Comparison of ENCODE assay signal across 31 cellular contexts in the genomic region with DNA sequence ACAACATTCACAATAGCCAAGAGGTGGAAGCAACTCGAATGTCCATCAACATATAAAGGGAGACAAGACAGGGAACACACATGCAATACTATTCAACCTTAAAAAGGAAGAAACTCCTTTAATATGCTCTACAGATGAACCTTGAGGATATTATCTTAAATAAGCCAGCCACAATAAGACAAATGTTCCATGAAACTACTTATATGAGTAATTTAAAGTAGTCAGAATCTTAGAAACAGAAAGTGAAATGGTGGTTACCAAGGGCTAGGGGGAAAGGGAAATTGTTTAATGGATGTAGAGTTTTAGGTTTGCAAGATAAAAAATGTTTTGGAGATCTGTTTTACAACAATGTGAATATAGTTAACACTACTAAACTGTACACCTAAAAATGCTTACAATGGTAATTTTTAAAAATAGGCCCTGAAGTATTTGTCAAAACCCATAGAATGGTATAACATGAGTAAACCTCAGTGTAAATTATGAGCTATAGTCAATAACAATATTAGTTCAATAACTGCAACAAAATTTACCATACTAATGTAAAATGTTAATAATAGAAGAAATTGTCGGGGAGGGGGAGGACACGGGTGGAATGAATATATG.
"Had no signal": no experiment of that assay in that cellular context is flagged by ENCODE, and none has a peak within 500 bp of the region (broad histone marks: within the 10 kb centered on the region; RNA-seq: fewer than 3 reads in every experiment).

No MANE protein-coding gene starts in this region.

- H3K4me1 Mint-ChIP-seq: activated B cell treated with CpG ODN at 0.5 μM for 24 hours, brain had no signal

- H3K27me3 Mint-ChIP-seq: activated B cell treated with CpG ODN at 0.5 μM for 24 hours; activated CD4-positive, alpha-beta memory T cell treated with anti-CD3 and anti-CD28 coated beads for 36 hours; activated naive CD4-positive, alpha-beta T cell treated with anti-CD3 and anti-CD28 coated beads, Interleukin-2, amount 10 ng/mL, durations not matched to agents 7 days and 5 days; natural killer cell treated with Interleukin-12 subunit alpha and Interleukin-12 subunit beta and Interleukin-15 and Interleukin-18, amount 100 ng/mL, for 72 hours had no signal

- ATAC-seq: heart right ventricle; left lobe of liver; lower lobe of right lung; natural killer cell treated with Interleukin-12 subunit alpha and Interleukin-12 subunit beta and Interleukin-15 and Interleukin-18, amount 100 ng/mL, for 72 hours had no signal

- H3K27ac ChIP-seq: ascending aorta, cardiac muscle cell, colonic mucosa, epithelial cell of prostate, esophagus squamous epithelium, heart right ventricle, lower lobe of right lung, right atrium auricular region, testis, transverse colon had no signal

- H3K27ac Mint-ChIP-seq: activated B cell treated with CpG ODN at 0.5 μM for 24 hours; activated CD4-positive, alpha-beta memory T cell treated with anti-CD3 and anti-CD28 coated beads for 36 hours; activated naive CD4-positive, alpha-beta T cell treated with anti-CD3 and anti-CD28 coated beads, Interleukin-2, amount 10 ng/mL, durations not matched to agents 7 days and 5 days; activated naive CD8-positive, alpha-beta T cell treated with anti-CD3 and anti-CD28 coated beads, Interleukin-2, amount 10 ng/mL, durations not matched to agents 7 days and 5 days; activated T-helper 1 cell treated with anti-CD3 and anti-CD28 coated beads, Interleukin-12 subunit alpha, Interleukin-12 subunit beta, Interleukin-2, Interleukin-4 antibody, amounts not matched to agents 30 ng/mL and 10 ng/mL and 1 ng/mL, durations not matched to agents 14 hours and 24 hours and 36 hours; brain; natural killer cell treated with Interleukin-12 subunit alpha and Interleukin-12 subunit beta and Interleukin-15 and Interleukin-18, amount 100 ng/mL, for 72 hours; T-helper 2 cell treated with Interferon-gamma antibody and Interleukin-4, amounts not matched to agents 5 μg/mL and 100 μg/mL, for 36 hours had no signal

- FAIRE-seq: endometrium, urothelium cell line had no signal

- H3K27me3 ChIP-seq: ascending aorta, cardiac muscle cell, colonic mucosa, esophagus squamous epithelium, heart right ventricle, right atrium auricular region, testis, transverse colon had no signal

- H3K9me3 ChIP-seq: colonic mucosa, testis had no signal

- DNase-seq: activated B cell treated with CpG ODN at 0.5 μM for 24 hours; activated CD4-positive, alpha-beta memory T cell treated with anti-CD3 and anti-CD28 coated beads for 36 hours; activated CD8-positive, alpha-beta memory T cell treated with anti-CD3 and anti-CD28 coated beads, Interleukin-2, amount 50 U/mL, for 4 hours; activated gamma-delta T cell; activated naive CD4-positive, alpha-beta T cell treated with anti-CD3 and anti-CD28 coated beads, Interleukin-2, amount 10 ng/mL, durations not matched to agents 7 days and 5 days; activated naive CD8-positive, alpha-beta T cell treated with anti-CD3 and anti-CD28 coated beads, Interleukin-2, amount 10 ng/mL, durations not matched to agents 7 days and 5 days; activated T-cell treated with anti-CD3 and anti-CD28 coated beads, Interleukin-2, amount 50 U/mL, for 1 hour; cerebellar nuclear complex; colonic mucosa; effector CD8-positive, alpha-beta T cell; esophagus squamous epithelium; foreskin melanocyte; heart right ventricle; kidney glomerular epithelial cell; lower lobe of right lung; mesenchymal stem cell; stimulated activated CD4-positive, alpha-beta T cell treated with anti-CD3 and anti-CD28 coated beads, Interleukin-15, amount 100 ng/mL, for 24 hours; stimulated activated naive CD4-positive, alpha-beta T cell; testis; transverse colon had no signal

- H3K4me3 ChIP-seq: ascending aorta, cardiac muscle cell, colonic mucosa, esophagus squamous epithelium, heart right ventricle, lower lobe of right lung, right atrium auricular region, testis, transverse colon had no signal

- H3K36me3 ChIP-seq: ascending aorta, cardiac muscle cell, colonic mucosa, esophagus squamous epithelium, heart right ventricle, lower lobe of right lung, right atrium auricular region, transverse colon had no signal

- H3K4me1 ChIP-seq: ascending aorta, colonic mucosa, esophagus squamous epithelium, heart right ventricle, lower lobe of right lung, right atrium auricular region, testis, transverse colon had no signal

- H3K4me3 Mint-ChIP-seq: activated B cell treated with CpG ODN at 0.5 μM for 24 hours; activated CD4-positive, alpha-beta memory T cell treated with anti-CD3 and anti-CD28 coated beads for 36 hours; activated naive CD4-positive, alpha-beta T cell treated with anti-CD3 and anti-CD28 coated beads, Interleukin-2, amount 10 ng/mL, durations not matched to agents 7 days and 5 days; activated naive CD8-positive, alpha-beta T cell treated with anti-CD3 and anti-CD28 coated beads, Interleukin-2, amount 10 ng/mL, durations not matched to agents 7 days and 5 days; activated T-helper 1 cell treated with anti-CD3 and anti-CD28 coated beads, Interleukin-12 subunit alpha, Interleukin-12 subunit beta, Interleukin-2, Interleukin-4 antibody, amounts not matched to agents 30 ng/mL and 10 ng/mL and 1 ng/mL, durations not matched to agents 14 hours and 24 hours and 36 hours; brain; natural killer cell treated with Interleukin-12 subunit alpha and Interleukin-12 subunit beta and Interleukin-15 and Interleukin-18, amount 100 ng/mL, for 72 hours; T-helper 2 cell treated with Interferon-gamma antibody and Interleukin-4, amounts not matched to agents 5 μg/mL and 100 μg/mL, for 36 hours had no signal
